ENCODE assay signal across 19 cellular contexts in the genomic region with DNA sequence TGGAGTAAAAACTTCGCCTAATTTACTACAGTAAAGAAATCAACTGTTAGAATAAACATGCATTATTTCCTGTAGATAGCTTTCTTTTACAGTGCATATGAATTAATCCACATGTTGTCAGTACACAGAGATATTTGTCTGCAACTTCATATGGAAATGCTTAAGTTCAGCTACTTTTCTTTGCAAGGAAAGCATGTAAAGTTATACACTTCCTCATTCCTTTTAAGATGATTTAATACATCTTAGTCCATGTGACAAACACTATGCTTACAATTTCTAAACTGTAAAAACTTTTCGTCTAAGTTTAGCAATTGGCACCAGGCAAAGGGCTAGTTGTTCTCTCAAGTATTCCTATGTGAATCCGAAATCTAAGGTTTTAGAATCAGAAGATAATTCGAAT.
A peak's percentile ranks its signal among the peaks of the same experiment; 100 is the strongest.
DNase-seq lines count a peak whose midpoint lies in the region; ATAC-seq and TF ChIP-seq lines count a peak whose summit lies in the region.
"Had no signal": no experiment of that assay in that cellular context is flagged by ENCODE, and none has a peak within 500 bp of the region (broad histone marks: within the 10 kb centered on the region; RNA-seq: fewer than 3 reads in every experiment).

No MANE protein-coding gene starts in this region.

- no peak overlapping the region for H3K9ac ChIP-seq in adipocyte (ENCODE audit: low read length)
- H3K9ac ChIP-seq: BLaER1 treated with 17β-estradiol and CSF1 and Interleukin-3, amounts not matched to agents 10 nM and 100 nM had no signal

- H3K4me3 ChIP-seq in adipocyte (ENCODE audit: low read length) (no peak overlapping the region), foreskin fibroblast (ENCODE audit: low read depth in 1 of 2, low read length in 2 of 2) (peak overlapping the region; percentile 23 to 46)
- H3K4me3 ChIP-seq: BLaER1 treated with 17β-estradiol and CSF1 and Interleukin-3, amounts not matched to agents 10 nM and 100 nM; GM12878 had no signal

- intact Hi-C loops in posterior cingulate gyrus (cut with DNase I), result no loop called here

- no peaks in the 10 kb centered on the region for H3K9me3 ChIP-seq in adipocyte (ENCODE audit: control insufficient read depth, low read length)
- H3K9me3 ChIP-seq: BLaER1 treated with 17β-estradiol and CSF1 and Interleukin-3, amounts not matched to agents 10 nM and 100 nM had no signal

- peak; percentile 40 for DNase-seq in NOMO-1 treated with DMSO at 0.1 percent for 48 hours (lab: John Stamatoyannopoulos, UW; ENCODE audit: unreplicated experiment)
- DNase-seq in NOMO-1 treated with dmso at 0.1 percent for 144 hours (lab: John Stamatoyannopoulos, UW; ENCODE audit: unreplicated experiment), result no peak
- peak; percentile 63 for DNase-seq in adipocyte (ENCODE audit: low read depth)
- DNase-seq in foreskin fibroblast, result peak; percentile 21 to 61
- DNase-seq in NCI-H2029 (lab: John Stamatoyannopoulos, UW), result no peak
- no peak for DNase-seq in posterior cingulate gyrus
- DNase-seq in H4 (ENCODE audit: low spot score), result no peak
- DNase-seq: CD8-positive, alpha-beta memory T cell; DMS79; Kasumi-1; MM.1S; NCI-H1092 treated with DMSO at 0.1 percent for 48 hours; NCI-H1694; NCI-H226; NCI-H524 treated with DMSO at 0.1 percent for 48 hours; SHP77 had no signal

- no peak for ATAC-seq in HG03520 (IDR thresholded peaks at IDR 0.05; ENCODE audit: unreplicated experiment)
- ATAC-seq: GM12878 had no signal

- no peak for TF ChIP-seq CTCF in foreskin fibroblast (IDR thresholded peaks at IDR 0.05; ENCODE audit: low read depth, low read length)

- no peaks in the 10 kb centered on the region for H3K36me3 ChIP-seq in adipocyte (ENCODE audit: control insufficient read depth, insufficient read depth, low read length, severe bottlenecking)
- H3K36me3 ChIP-seq: BLaER1 treated with 17β-estradiol and CSF1 and Interleukin-3, amounts not matched to agents 10 nM and 100 nM had no signal

- no peaks in the 10 kb centered on the region for H3K27me3 ChIP-seq in adipocyte (replicated peaks; ENCODE audit: control insufficient read depth, insufficient read depth, low read length)
- H3K27me3 ChIP-seq: BLaER1 treated with 17β-estradiol and CSF1 and Interleukin-3, amounts not matched to agents 10 nM and 100 nM had no signal

- H3K4me1 ChIP-seq in adipocyte (ENCODE audit: control insufficient read depth, insufficient read depth, low read length), result no peaks in the 10 kb centered on the region

Comparison
In these comparisons a context has a peak if more than half of its experiments do, and no peak if none do; other contexts are left out.
1. DNase-seq: peak in NOMO-1 treated with DMSO at 0.1 percent for 48 hours (single experiment), adipocyte (single experiment) and foreskin fibroblast (2 of 2); none in NOMO-1 treated with dmso at 0.1 percent for 144 hours (single experiment), NCI-H2029 (single experiment), posterior cingulate gyrus (0 of 10) and H4 (single experiment).